Comparison of ENCODE assay signal across 18 cellular contexts in the genomic region with DNA sequence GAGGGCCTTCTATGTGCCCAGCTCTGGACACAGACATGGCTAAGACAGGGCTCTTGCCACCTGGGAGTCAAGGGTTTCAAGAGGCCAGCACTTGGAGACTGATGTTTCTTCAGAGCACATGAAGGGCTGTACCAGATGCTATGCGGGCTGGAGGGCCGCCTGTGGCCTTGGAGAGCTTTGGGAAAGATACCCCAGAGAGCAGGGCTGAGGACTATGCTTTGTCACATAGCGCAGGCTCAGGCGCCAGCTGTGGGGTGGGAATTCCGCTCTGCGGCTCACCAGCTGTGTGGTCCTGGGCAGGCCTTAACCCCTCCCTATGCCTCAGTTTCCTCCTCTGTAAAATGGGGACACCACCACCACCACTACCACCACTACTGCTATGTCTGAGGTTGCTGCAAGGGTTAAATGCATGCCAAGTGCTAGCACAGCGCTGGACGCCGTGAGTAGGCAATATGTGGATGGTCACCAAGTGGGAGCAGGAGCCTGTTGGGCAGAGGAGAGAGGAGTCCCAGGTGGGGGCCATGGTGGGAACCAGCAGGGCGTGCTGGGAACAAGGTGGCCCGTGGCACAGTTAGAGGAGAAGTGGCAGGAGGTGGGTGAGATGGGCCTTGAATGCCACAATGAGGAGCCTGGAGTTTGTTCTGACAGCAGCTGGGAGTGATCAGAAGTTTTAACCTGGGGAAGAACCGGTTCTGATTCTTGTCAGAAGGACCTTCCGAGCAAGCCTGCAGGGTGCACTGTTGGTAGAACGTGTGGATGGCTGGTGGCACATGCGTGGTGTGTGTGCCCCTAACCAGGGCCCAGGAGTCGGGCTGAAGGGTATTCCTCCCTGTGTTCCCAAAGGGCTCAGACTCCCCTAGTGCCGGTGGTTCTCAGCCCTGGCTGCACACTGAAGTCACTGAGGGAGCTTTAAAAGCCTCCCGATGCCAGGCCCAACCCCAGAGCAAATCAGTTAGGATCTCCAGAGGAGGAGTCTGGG. TPM values are rescaled to one million over a fixed set of nuclear protein-coding genes. Genes with fewer than 3 reads are reported as not detected.
DNase-seq lines count a peak whose midpoint lies in the region; ATAC-seq, FAIRE-seq and TF ChIP-seq lines count a peak whose summit lies in the region.
"Had no signal": no experiment of that assay in that cellular context is flagged by ENCODE, and none has a peak within 500 bp of the region (broad histone marks: within the 10 kb centered on the region; RNA-seq: fewer than 3 reads in every experiment).

No MANE protein-coding gene starts in this region.

- intact Hi-C loops in HepG2 (cut with micrococcal nuclease; ENCODE audit: unreplicated experiment) (no loop called here), right lobe of liver (cut with DNase I) (loop anchor here in 1 of 2 donors (10.0 kb wide), 1 partner anchor 66 kb away; no protein-coding TSS in a partner anchor), aorta (cut with DNase I) (no loop called here)

- CTCF ChIA-PET in HepG2 (lab: Yijun Ruan, JAX; ENCODE audit: low intra/inter-chr PET ratio, low total read pairs): no interaction called here
- CTCF ChIA-PET in H1 (lab: Charles Lee; ENCODE audit: partially characterized antibody): interaction anchor here (0.9 to 2.9 kb wide), 6 partner anchors 12 to 91 kb away, joined by 3 to 16 read pairs (median 4); no protein-coding TSS in a partner anchor

- in situ Hi-C loops in HepG2 (cut with HindIII; ENCODE audit: extremely low pct_ligation_motif_present, low pct_unique_long_range_greater_than_20kb): no loop called here

- no peak overlapping the region for H3K4ac ChIP-seq in H1 (replicated peaks; ENCODE audit: insufficient read length, low read depth, low read length)

- H4K20me1 ChIP-seq in HepG2 (ENCODE audit: insufficient read depth, low read length) (no peaks in the 10 kb centered on the region), H1 (replicated peaks in 1 of 2; ENCODE audit: control insufficient read depth in 1 of 2, insufficient read depth in 2 of 2, low read length in 2 of 2) (no peaks in the 10 kb centered on the region)
- H4K20me1 ChIP-seq: BLaER1 treated with 17β-estradiol and CSF1 and Interleukin-3, amounts not matched to agents 10 nM and 100 nM had no signal

- peaks cover 61% of the 10 kb centered on the region for H3K36me3 Mint-ChIP-seq in osteocyte (ENCODE audit: unreplicated experiment)
- H3K36me3 Mint-ChIP-seq: CD8-positive, alpha-beta memory T cell had no signal

- ATAC-seq in HepG2: no peak
- no peak for ATAC-seq in right lobe of liver
- ATAC-seq in aorta (ENCODE audit: low FRiP score): no peak
- ATAC-seq: A549, Right ventricle myocardium inferior had no signal

- H3K27ac ChIP-seq in HepG2 (ENCODE audit: extremely low read length, insufficient read depth, low read length): no peak overlapping the region
- no peak overlapping the region for H3K27ac ChIP-seq in right lobe of liver
- no peak overlapping the region for H3K27ac ChIP-seq in H1 (ENCODE audit: low read depth, low read length)
- no peak overlapping the region for H3K27ac ChIP-seq in aorta (ENCODE audit: low read depth in 1 of 2, low read length in 2 of 2)
- H3K27ac ChIP-seq: BLaER1 treated with 17β-estradiol and CSF1 and Interleukin-3, amounts not matched to agents 10 nM and 100 nM; Peyer's patch had no signal

- no peak overlapping the region; the same call in 1 of the 2 replicates for H2BK5ac ChIP-seq in H1 (ENCODE audit: low read depth, low read length)

- no peak overlapping the region for H2BK12ac ChIP-seq in H1 (ENCODE audit: low read depth, low read length)

- no peak for TF ChIP-seq CTCF in HepG2 (CRISPR knock-in tag; IDR thresholded peaks at IDR 0.05)
- TF ChIP-seq CTCF in right lobe of liver (IDR thresholded peaks at IDR 0.05): no peak
- TF ChIP-seq CTCF in H1 (IDR thresholded peaks at IDR 0.05; ENCODE audit: control extremely low read depth in 1 of 3, insufficient read depth in 1 of 3, low read depth in 1 of 3, low read length in 3 of 3): no peak
- no peak for TF ChIP-seq CTCF in osteocyte (IDR thresholded peaks at IDR 0.05)

- H2AK5ac ChIP-seq in H1 (ENCODE audit: low read depth, low read length): no peak overlapping the region

- no peaks in the 10 kb centered on the region for H3K9me3 ChIP-seq in HepG2 (ENCODE audit: low read length)
- no peaks in the 10 kb centered on the region for H3K9me3 ChIP-seq in right lobe of liver
- no peaks in the 10 kb centered on the region for H3K9me3 ChIP-seq in H1 (ENCODE audit: insufficient read depth in 2 of 2, low read depth in 1 of 2, low read length in 1 of 2)
- H3K9me3 ChIP-seq in aorta (ENCODE audit: control insufficient read depth, low read length): no peaks in the 10 kb centered on the region
- H3K9me3 ChIP-seq: A549; BLaER1 treated with 17β-estradiol and CSF1 and Interleukin-3, amounts not matched to agents 10 nM and 100 nM; Peyer's patch had no signal

- H3K4me1 ChIP-seq in HepG2 (ENCODE audit: insufficient read depth, low read length): peaks cover 9% of the 10 kb centered on the region
- no peaks in the 10 kb centered on the region for H3K4me1 ChIP-seq in right lobe of liver
- peaks cover 0 to 17% (median 13%) of the 10 kb centered on the region in 4 experiments; a peak in 6 of 7 replicates for H3K4me1 ChIP-seq in H1 (replicated peaks in 1 of 4; ENCODE audit: control insufficient read depth in 3 of 4, insufficient read depth in 4 of 4, low read length in 3 of 4)
- no peaks in the 10 kb centered on the region for H3K4me1 ChIP-seq in aorta (ENCODE audit: control insufficient read depth in 1 of 2, insufficient read depth in 2 of 2, low read length in 2 of 2)
- H3K4me1 ChIP-seq: A549, Peyer's patch had no signal

- no peak overlapping the region for H3K9ac ChIP-seq in HepG2 (ENCODE audit: insufficient read depth, low read depth, low read length)
- no peak overlapping the region for H3K9ac ChIP-seq in H1 (replicated peaks in 1 of 4; ENCODE audit: extremely low read depth in 1 of 4, low read depth in 3 of 4, low read length in 3 of 4)
- H3K9ac ChIP-seq: BLaER1 treated with 17β-estradiol and CSF1 and Interleukin-3, amounts not matched to agents 10 nM and 100 nM had no signal

- WGBS in HepG2 (ENCODE audit: low lambda C conversion rate): 15% methylated on average over 8 of the region's 18 CpGs
- 73% methylated on average over 5 of the region's 18 CpGs for WGBS in right lobe of liver (ENCODE audit: insufficient coverage, low coverage, low lambda C conversion rate, missing lambda C conversion rate)
- 95% methylated on average over 18 of the region's 18 CpGs; no CpG with 5 or more reads in 1 of the 2 experiments for WGBS in H1 (ENCODE audit: extremely low coverage in 1 of 2, insufficient coverage in 1 of 2, insufficient read length in 1 of 2, insufficient replicate concordance in 2 of 2, low coverage in 1 of 2, low lambda C conversion rate in 2 of 2, missing lambda C conversion rate in 1 of 2), 2 experiments
- WGBS in aorta, 2 donors: 86 to 93% methylated on average over 18 of the region's 18 CpGs

- H3K27ac Mint-ChIP-seq in osteocyte (ENCODE audit: unreplicated experiment): peak overlapping the region; percentile 80
- H3K27ac Mint-ChIP-seq: CD8-positive, alpha-beta memory T cell had no signal

- H3K79me1 ChIP-seq in H1 (ENCODE audit: low read depth, low read length): no peaks in the 10 kb centered on the region

- no peak overlapping the region for H3K23ac ChIP-seq in H1 (ENCODE audit: insufficient read length)

- no peak overlapping the region for H3K56ac ChIP-seq in H1 (replicated peaks; ENCODE audit: insufficient read length, low read depth, low read length)

- peak overlapping the region; percentile 21; the same call in 1 of the 2 replicates for H4K8ac ChIP-seq in H1 (ENCODE audit: extremely low read depth, insufficient read depth, low read length)

- H2BK120ac ChIP-seq in H1 (replicated peaks; ENCODE audit: low read depth, low read length): no peak overlapping the region

- H4K91ac ChIP-seq in H1 (replicated peaks; ENCODE audit: insufficient read length, low read length): no peak overlapping the region

- H3K4me1 Mint-ChIP-seq in osteocyte (ENCODE audit: unreplicated experiment): peaks cover 46% of the 10 kb centered on the region
- H3K4me1 Mint-ChIP-seq: CD8-positive, alpha-beta memory T cell had no signal

- H3K27me3 Mint-ChIP-seq in osteocyte (ENCODE audit: unreplicated experiment): no peaks in the 10 kb centered on the region

- H2BK15ac ChIP-seq in H1 (ENCODE audit: low read length): no peak overlapping the region

- no peak overlapping the region for H3K4me3 Mint-ChIP-seq in osteocyte (ENCODE audit: unreplicated experiment)
- H3K4me3 Mint-ChIP-seq: CD8-positive, alpha-beta memory T cell had no signal

- DNase-seq in HepG2 (ENCODE audit: low spot score) (no peak), right lobe of liver (no peak), H1 (ENCODE audit: low read depth in 1 of 2, low spot score in 2 of 2) (no peak), osteocyte (ENCODE audit: extremely low spot score, unreplicated experiment) (no peak), aorta (peak; percentile 13 to 51), islet precursor cell (no peak), AG20443 (ENCODE audit: low spot score) (no peak), DMS53 (lab: John Stamatoyannopoulos, UW) (no peak)
- DNase-seq: H7, NCI-H1048, NCI-H1436, NCI-H2029 treated with DMSO at 0.1 percent for 48 hours, NCI-H2171 treated with DMSO at 0.1 percent for 48 hours had no signal

- 0 out of 2 replicates have a peak, but pooled peaks cover 2% of the 10 kb centered on the region for H3K23me2 ChIP-seq in H1 (ENCODE audit: low read depth, low read length)

- no peaks in the 10 kb centered on the region for H3K9me3 Mint-ChIP-seq in osteocyte (ENCODE audit: unreplicated experiment)
- H3K9me3 Mint-ChIP-seq: CD8-positive, alpha-beta memory T cell had no signal

- TF ChIP-seq RAD21 in HepG2 (CRISPR knock-in tag; IDR thresholded peaks at IDR 0.05) (no peak), H1 (IDR thresholded peaks at IDR 0.05 in 1 of 2, conservative IDR thresholded peaks at IDR 0.05 in 1 of 2; ENCODE audit: low read depth in 2 of 2, low read length in 2 of 2) (no peak)

- H3K4me2 ChIP-seq in HepG2 (ENCODE audit: low read depth, low read length) (no peak overlapping the region), H1 (ENCODE audit: insufficient read depth in 1 of 2, low read depth in 2 of 2, low read length in 2 of 2) (no peak overlapping the region)
- H3K4me2 ChIP-seq: A549; BLaER1 treated with 17β-estradiol and CSF1 and Interleukin-3, amounts not matched to agents 10 nM and 100 nM had no signal

- H3K36me3 ChIP-seq in HepG2 (replicated peaks in 1 of 2; ENCODE audit: control insufficient read depth in 1 of 2, insufficient read depth in 2 of 2, low read length in 2 of 2) (no peaks in the 10 kb centered on the region), right lobe of liver (no peaks in the 10 kb centered on the region), H1 (ENCODE audit: control insufficient read depth in 2 of 4, insufficient read depth in 4 of 4, low read length in 3 of 4) (no peaks in the 10 kb centered on the region), aorta (ENCODE audit: control insufficient read depth in 1 of 2, insufficient read depth in 2 of 2, low read length in 1 of 2) (peaks cover 5 to 19% of the 10 kb centered on the region in 2 donors)
- H3K36me3 ChIP-seq: BLaER1 treated with 17β-estradiol and CSF1 and Interleukin-3, amounts not matched to agents 10 nM and 100 nM; Peyer's patch had no signal

- no peak overlapping the region for H2BK20ac ChIP-seq in H1 (ENCODE audit: low read length)

- TF ChIP-seq EP300 in HepG2 (IDR thresholded peaks at IDR 0.05; ENCODE audit: low read depth in 2 of 2, low read length in 2 of 2) (no peak), HepG2 (CRISPR knock-in tag; IDR thresholded peaks at IDR 0.05; ENCODE audit: borderline replicate concordance) (no peak), H1 (IDR thresholded peaks at IDR 0.05; ENCODE audit: borderline replicate concordance in 1 of 2, low read depth in 2 of 2, low read length in 2 of 2) (no peak)

- peaks cover 7 to 41% of the 10 kb centered on the region in 2 experiments; a peak in 4 of 5 replicates for H3K27me3 ChIP-seq in HepG2 (ENCODE audit: control insufficient read depth in 1 of 2, insufficient read depth in 2 of 2, low read length in 2 of 2)
- no peaks in the 10 kb centered on the region for H3K27me3 ChIP-seq in right lobe of liver
- H3K27me3 ChIP-seq in H1 (replicated peaks in 1 of 4; ENCODE audit: control insufficient read depth in 3 of 4, extremely low read depth in 1 of 4, insufficient read depth in 3 of 4, low read length in 3 of 4): no peaks in the 10 kb centered on the region
- no peaks in the 10 kb centered on the region for H3K27me3 ChIP-seq in aorta (ENCODE audit: control insufficient read depth in 1 of 2, insufficient read depth in 2 of 2, low read length in 1 of 2)
- H3K27me3 ChIP-seq: BLaER1 treated with 17β-estradiol and CSF1 and Interleukin-3, amounts not matched to agents 10 nM and 100 nM; Peyer's patch had no signal

- no peak overlapping the region for H3K14ac ChIP-seq in H1 (ENCODE audit: insufficient read length)

- H4K5ac ChIP-seq in H1 (ENCODE audit: insufficient read length, low read depth, low read length): no peak overlapping the region

- BruUV-seq in HepG2 (replicated peaks; lab: Mats Ljungman, UMichigan): no TSS peak

- POLR2A ChIA-PET in HepG2 (lab: Yijun Ruan, JAX) (no interaction called here), H1 (lab: Charles Lee; ENCODE audit: partially characterized antibody) (no interaction called here)

- H3K18ac ChIP-seq in H1 (ENCODE audit: extremely low read depth, low read length): no peak overlapping the region

- no peaks in the 10 kb centered on the region for H3K79me2 ChIP-seq in HepG2 (ENCODE audit: insufficient read depth, low read length)
- no peaks in the 10 kb centered on the region for H3K79me2 ChIP-seq in H1 (ENCODE audit: control insufficient read depth in 1 of 2, insufficient read depth in 2 of 2, low read length in 2 of 2)

- FAIRE-seq in HepG2 (lab: Jason Lieb, UNC) (no peak), H1 (lab: Jason Lieb, UNC) (no peak)
- FAIRE-seq: A549 had no signal

- H2AFZ ChIP-seq in HepG2 (ENCODE audit: low read length) (no peak overlapping the region), H1 (ENCODE audit: low read length) (no peak overlapping the region)

- H3K4me3 ChIP-seq in HepG2 (replicated peaks in 1 of 3; ENCODE audit: insufficient read depth in 1 of 3, low read depth in 2 of 3, low read length in 3 of 3) (no peak overlapping the region), right lobe of liver (no peak overlapping the region), H1 (ENCODE audit: extremely low read depth in 1 of 4, insufficient read depth in 2 of 4, low read depth in 3 of 4, low read length in 4 of 4) (no peak overlapping the region), aorta (ENCODE audit: low read length in 2 of 2) (no peak overlapping the region)
- H3K4me3 ChIP-seq: A549; BLaER1 treated with 17β-estradiol and CSF1 and Interleukin-3, amounts not matched to agents 10 nM and 100 nM; Peyer's patch had no signal

- TF ChIP-seq POLR2A in HepG2 (IDR thresholded peaks at IDR 0.05; ENCODE audit: insufficient read depth in 1 of 2, low read depth in 2 of 2, low read length in 2 of 2) (no peak), right lobe of liver (IDR thresholded peaks at IDR 0.05) (no peak), H1 (IDR thresholded peaks at IDR 0.05; ENCODE audit: control extremely low read depth in 1 of 2, low read depth in 2 of 2, low read length in 2 of 2) (no peak)

RNA-seq across cellular contexts. Expression of a gene that starts 41.7 kb away (rescaled TPM):
- 38.1 and 41.2 TPM in 2 replicates for total RNA-seq in HepG2 (2016; rRNA removed; fragmentation: Illumina TruSeq; extraction: Trizol)
- 1.8 and 3.1 TPM in 2 replicates for total RNA-seq in HepG2 (2016; cell fraction: cytosol; rRNA removed; fragmentation: Illumina TruSeq; extraction: Trizol; ENCODE audit: low read depth)
- total RNA-seq in HepG2 (2016; cell fraction: insoluble cytoplasmic fraction; rRNA removed; fragmentation: Illumina TruSeq; extraction: Trizol): 30.7 and 45.0 TPM in 2 replicates
- total RNA-seq in HepG2 (2016; cell fraction: membrane; rRNA removed; fragmentation: Illumina TruSeq; extraction: Trizol): 14.6 and 17.1 TPM in 2 replicates
- 28.2 and 28.4 TPM in 2 replicates for total RNA-seq in HepG2 (2016; cell fraction: nucleus; rRNA removed; fragmentation: Illumina TruSeq; extraction: Trizol)
- polyA plus RNA-seq in HepG2 (2011; rRNA removed): 40.0 and 40.3 TPM in 2 replicates
- 19.1 and 23.6 TPM in 2 replicates for polyA plus RNA-seq in HepG2 (2011; cell fraction: cytosol; rRNA removed)
- polyA plus RNA-seq in HepG2 (2011; cell fraction: nucleus; rRNA removed): 21.4 and 22.7 TPM in 2 replicates
- polyA plus RNA-seq in HepG2 (2012): 16.6 and 17.3 TPM in 2 replicates
- 0.72 and 0.80 TPM in 2 replicates for polyA plus RNA-seq in HepG2 (2016; cell fraction: cytosol; fragmentation: Illumina TruSeq; extraction: Trizol; ENCODE audit: low read depth)
- polyA plus RNA-seq in HepG2 (2016; cell fraction: insoluble cytoplasmic fraction; fragmentation: Illumina TruSeq; extraction: Trizol; ENCODE audit: low read depth): 19.0 and 20.2 TPM in 2 replicates
- polyA plus RNA-seq in HepG2 (2016; cell fraction: membrane; fragmentation: Illumina TruSeq; extraction: Trizol; ENCODE audit: low read depth): 4.2 and 4.6 TPM in 2 replicates
- 19.1 and 25.5 TPM in 2 replicates for polyA plus RNA-seq in HepG2 (2016; cell fraction: nucleus; fragmentation: Illumina TruSeq; extraction: Trizol; ENCODE audit: insufficient read depth, low read depth)
- 110 and 233 TPM in 2 replicates for polyA minus RNA-seq in HepG2 (2011; rRNA and poly(A)+ RNA removed; ENCODE audit: low replicate concordance)
- 70.9 and 90.9 TPM in 2 replicates for polyA minus RNA-seq in HepG2 (2011; cell fraction: cytosol; rRNA and poly(A)+ RNA removed)
- polyA minus RNA-seq in HepG2 (2011; cell fraction: nucleus; rRNA and poly(A)+ RNA removed): 58.1 and 77.1 TPM in 2 replicates
- 10 to 100 TPM; 17.7 to 28.3 (median 23.1) TPM for total RNA-seq in right lobe of liver
- 72.9 and 83.8 TPM in 2 replicates for total RNA-seq in H1 (2021; fragmentation: NEBNext Ultra II Directional; extraction: Animal tissue kit (Norgen Biotek cat#: 25700))
- polyA plus RNA-seq in H1 (2011; rRNA removed): 21.2 and 36.1 TPM in 2 replicates
- 36.7 TPM for polyA plus RNA-seq in H1 (2011; cell fraction: cytosol; rRNA removed)
- polyA plus RNA-seq in H1 (2011; cell fraction: nucleus; rRNA removed): 75.5 TPM
- 42.3 to 65.4 TPM (median 49.3 TPM) in 4 replicates for polyA plus RNA-seq in H1 (2012, experiment 1 of 2)
- polyA plus RNA-seq in H1 (2012, experiment 2 of 2): 2.1 TPM
- 28.4 TPM for polyA plus RNA-seq in H1 (2013, experiment 1 of 2)
- 27.2 TPM for polyA plus RNA-seq in H1 (2013, experiment 2 of 2)
- 568 and 799 TPM in 2 replicates for polyA minus RNA-seq in H1 (2011; rRNA and poly(A)+ RNA removed)
- 135 TPM for polyA minus RNA-seq in H1 (2011; cell fraction: cytosol; rRNA and poly(A)+ RNA removed)
- polyA minus RNA-seq in H1 (2011; cell fraction: nucleus; rRNA and poly(A)+ RNA removed): 269 TPM
- total RNA-seq in osteocyte: 71.1 and 71.5 TPM in 2 replicates
- 10 to 100 TPM; 76.0 to 96.3 TPM for total RNA-seq in aorta
- 10 to 100 TPM; 11.3 to 14.2 TPM for polyA plus RNA-seq in aorta

Comparison
In these comparisons a context has a peak if more than half of its experiments do, and no peak if none do; other contexts are left out.
1. DNase-seq: peak in aorta (2 of 2); none in HepG2 (single experiment), right lobe of liver (0 of 3), H1 (0 of 2), osteocyte (single experiment), islet precursor cell (single experiment), AG20443 (single experiment) and DMS53 (single experiment).